1 cellular context compared by ENCODE assay signal in the genomic region with DNA sequence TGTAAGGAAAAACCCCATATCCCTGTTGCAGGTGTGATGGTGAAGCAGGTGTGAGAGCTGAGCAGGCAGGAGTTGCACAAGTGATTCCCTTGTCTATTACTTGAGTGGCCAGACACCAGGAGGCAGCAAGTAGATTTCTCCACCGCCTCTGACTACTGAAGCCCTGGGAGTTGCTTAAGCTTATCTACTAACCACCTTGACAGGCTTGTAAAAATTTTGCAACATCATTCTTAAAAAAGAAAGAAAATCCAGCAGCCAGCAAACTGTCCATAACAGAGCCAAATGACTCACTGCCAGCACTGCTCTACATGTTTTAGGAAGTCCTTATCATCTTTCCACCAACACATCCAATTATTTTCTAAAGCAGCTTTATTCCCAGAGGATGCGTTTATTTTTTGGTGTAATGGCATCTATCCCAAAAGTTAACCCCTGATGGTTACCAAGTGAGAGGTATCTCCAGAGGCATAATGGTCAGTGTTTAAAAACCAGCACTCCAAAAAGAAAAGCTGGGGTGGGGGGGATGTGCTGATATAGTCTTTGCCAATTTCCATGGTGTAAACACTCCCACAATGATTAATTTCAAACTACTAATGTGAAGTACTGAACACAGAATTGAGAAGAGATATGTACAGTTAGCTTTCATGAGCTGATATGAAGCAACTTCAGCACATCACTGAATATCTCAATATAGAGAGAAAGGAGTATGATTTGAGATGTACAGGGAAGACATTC.
TF ChIP-seq lines count a peak whose summit lies in the region.

No MANE protein-coding gene starts in this region.

TF ChIP-seq in WTC11, 78 proteins besides CTCF, POLR2A, EP300 and RAD21 (continued from another document):
- TF ChIP-seq ESRRA (CRISPR knock-in tag; IDR thresholded peaks at IDR 0.05; ENCODE audit: borderline replicate concordance) = no peak
- TF ChIP-seq, protein P1, sequence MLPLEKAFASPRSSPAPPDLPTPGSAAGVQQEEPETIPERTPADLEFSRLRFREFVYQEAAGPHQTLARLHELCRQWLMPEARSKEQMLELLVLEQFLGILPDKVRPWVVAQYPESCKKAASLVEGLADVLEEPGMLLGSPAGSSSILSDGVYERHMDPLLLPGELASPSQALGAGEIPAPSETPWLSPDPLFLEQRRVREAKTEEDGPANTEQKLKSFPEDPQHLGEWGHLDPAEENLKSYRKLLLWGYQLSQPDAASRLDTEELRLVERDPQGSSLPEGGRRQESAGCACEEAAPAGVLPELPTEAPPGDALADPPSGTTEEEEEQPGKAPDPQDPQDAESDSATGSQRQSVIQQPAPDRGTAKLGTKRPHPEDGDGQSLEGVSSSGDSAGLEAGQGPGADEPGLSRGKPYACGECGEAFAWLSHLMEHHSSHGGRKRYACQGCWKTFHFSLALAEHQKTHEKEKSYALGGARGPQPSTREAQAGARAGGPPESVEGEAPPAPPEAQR (CRISPR knock-in tag; IDR thresholded peaks at IDR 0.05) = no peak
